In genomic region chr19:3082331-3082730, GRCh38 we compare ENCODE assay signal across 7 cellular contexts. TPM values are rescaled to one million over a fixed set of nuclear protein-coding genes. Genes with fewer than 3 reads are reported as not detected.
"Had no signal": no experiment of that assay in that cellular context is flagged by ENCODE, and none has a peak within 500 bp of the region (broad histone marks: within the 10 kb centered on the region; RNA-seq: fewer than 3 reads in every experiment).

No MANE protein-coding gene starts in this region.

- DNase-seq: H9, HCEC 1CT, KBM-7 had no signal

- ATAC-seq: GM23338 had no signal

- H3K4me1 Mint-ChIP-seq: GM23338, H9 had no signal

- H3K27ac Mint-ChIP-seq: GM23338, H9 had no signal

- H3K4me2 ChIP-seq: GM23338 had no signal

- H3K4me3 ChIP-seq: GM23338 had no signal

- H2AFZ ChIP-seq: GM23338 had no signal

- FAIRE-seq: H1, H54, HTR-8/SVneo had no signal

- H3K4me3 Mint-ChIP-seq: GM23338, H9 had no signal

RNA-seq across cellular contexts. Expression of gene GNA15, which starts 53.5 kb away (rescaled TPM):
- total RNA-seq: H9 had no signal
